In the genomic region with DNA sequence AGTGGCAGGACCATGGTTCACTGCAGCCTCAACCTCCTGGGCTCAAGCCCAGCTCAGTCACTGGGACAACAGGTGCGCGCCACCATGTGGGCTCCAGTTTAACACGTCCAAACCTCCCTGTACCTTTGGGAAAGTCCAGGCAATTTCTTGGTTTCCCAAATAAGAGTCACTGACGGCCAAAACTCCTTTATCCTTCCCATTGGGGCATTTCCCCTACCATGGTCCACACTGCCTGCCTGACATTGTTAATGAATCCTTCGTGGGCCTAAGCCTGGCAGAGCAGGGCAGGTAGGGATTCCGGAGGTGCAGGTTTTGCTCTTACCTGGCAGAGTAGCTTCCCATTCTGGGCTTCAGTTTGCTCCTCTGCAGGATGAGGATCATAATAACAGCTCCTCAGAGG, we compare ENCODE assay signal across 18 cellular contexts.
DNase-seq lines count a peak whose midpoint lies in the region; ATAC-seq and TF ChIP-seq lines count a peak whose summit lies in the region.
"Had no signal": no experiment of that assay in that cellular context is flagged by ENCODE, and none has a peak within 500 bp of the region (broad histone marks: within the 10 kb centered on the region; RNA-seq: fewer than 3 reads in every experiment).

No MANE protein-coding gene starts in this region.

- intact Hi-C loops in activated T-helper 2 cell treated with anti-CD3 and anti-CD28 coated beads, Interferon-gamma antibody, Interleukin-2, Interleukin-4, amounts not matched to agents 10 μg/mL and 5 μg/mL and 100 μg/mL, durations not matched to agents 14 hours and 24 hours and 36 hours (cut with micrococcal nuclease), result loop anchor here (2.0 to 10.0 kb wide), 4 partner anchors 222 to 560 kb away; no protein-coding TSS in a partner anchor
- intact Hi-C loops in dorsolateral prefrontal cortex (cut with DNase I), result loop anchor here in 1 of 2 donors (5.0 kb wide), 1 partner anchor 258 kb away; no protein-coding TSS in a partner anchor

- POLR2A ChIA-PET in activated CD4-positive, alpha-beta T cell treated with anti-CD3 and anti-CD28 coated beads, Interleukin-2, amount 10 ng/mL, durations not matched to agents 7 days and 5 days (lab: Charles Lee), result interaction anchor here (1.6 kb wide), 1 partner anchor 166 kb away, joined by 4 read pairs; no protein-coding TSS in a partner anchor
- POLR2A ChIA-PET in GM10248 (lab: Yijun Ruan, JAX), result interaction anchor here (0.5 to 2.0 kb wide), 4 partner anchors 9 to 40 kb away, joined by 3 to 5 read pairs (median 4); no protein-coding TSS in a partner anchor
- POLR2A ChIA-PET in naive thymus-derived CD8-positive, alpha-beta T cell (lab: Charles Lee), result interaction anchor here (0.6 to 5.6 kb wide), 16 partner anchors 10 to 235 kb away, joined by 3 to 60 read pairs (median 8); a partner anchor contains a TSS

- no peaks in the 10 kb centered on the region for H3K9me3 Mint-ChIP-seq in activated CD4-positive, alpha-beta T cell treated with anti-CD3 and anti-CD28 coated beads, Interleukin-2, amount 10 ng/mL, durations not matched to agents 7 days and 5 days
- no peaks in the 10 kb centered on the region for H3K9me3 Mint-ChIP-seq in activated T-helper 2 cell treated with anti-CD3 and anti-CD28 coated beads, Interferon-gamma antibody, Interleukin-2, Interleukin-4, amounts not matched to agents 10 μg/mL and 5 μg/mL and 100 μg/mL, durations not matched to agents 14 hours and 24 hours and 36 hours
- H3K9me3 Mint-ChIP-seq in naive thymus-derived CD8-positive, alpha-beta T cell, result no peaks in the 10 kb centered on the region

- TF ChIP-seq CTCF in GM10248 (IDR thresholded peaks at IDR 0.05; ENCODE audit: control extremely low read depth, extremely low read depth, low read depth, missing control alignments) (peak; percentile 26), dorsolateral prefrontal cortex (IDR thresholded peaks at IDR 0.05 in 54 of 56, conservative IDR thresholded peaks at IDR 0.05 in 2 of 56; ENCODE audit: low read depth in 1 of 56, partially characterized antibody in 56 of 56) (no peak)

- H3K4me1 Mint-ChIP-seq in activated CD4-positive, alpha-beta T cell treated with anti-CD3 and anti-CD28 coated beads, Interleukin-2, amount 10 ng/mL, durations not matched to agents 7 days and 5 days, result peaks cover 79% of the 10 kb centered on the region
- peaks cover 69% of the 10 kb centered on the region for H3K4me1 Mint-ChIP-seq in activated T-helper 2 cell treated with anti-CD3 and anti-CD28 coated beads, Interferon-gamma antibody, Interleukin-2, Interleukin-4, amounts not matched to agents 10 μg/mL and 5 μg/mL and 100 μg/mL, durations not matched to agents 14 hours and 24 hours and 36 hours (ENCODE audit: low read depth)
- peaks cover 29 to 74% (median 66%) of the 10 kb centered on the region in 4 donors for H3K4me1 Mint-ChIP-seq in naive thymus-derived CD8-positive, alpha-beta T cell

- no peak for DNase-seq in activated CD4-positive, alpha-beta T cell treated with anti-CD3 and anti-CD28 coated beads, Interleukin-2, amount 10 ng/mL, durations not matched to agents 7 days and 5 days
- no peak for DNase-seq in activated CD4-positive, alpha-beta T cell treated with anti-CD3 and anti-CD28 coated beads, Interleukin-2, amount 50 U/mL, for 1 hour
- DNase-seq in GM10248 (ENCODE audit: extremely low spot score) (no peak), NCI-H510A (lab: John Stamatoyannopoulos, UW) (no peak), dorsolateral prefrontal cortex (no peak)
- DNase-seq in activated T-helper 2 cell treated with anti-CD3 and anti-CD28 coated beads, Interferon-gamma antibody, Interleukin-2, Interleukin-4, amounts not matched to agents 10 μg/mL and 5 μg/mL and 100 μg/mL, durations not matched to agents 14 hours and 24 hours and 36 hours (ENCODE audit: low spot score), result no peak
- DNase-seq in naive thymus-derived CD8-positive, alpha-beta T cell, result no peak
- DNase-seq: anterior cingulate cortex, BE2C, EL, gastrocnemius medialis, MG63, NCI-H146, NCI-H2171 treated with DMSO at 0.1 percent for 48 hours, NCI-H526 treated with DMSO at 0.1 percent for 48 hours, occipital lobe had no signal

- H3K4me3 ChIP-seq in dorsolateral prefrontal cortex, result no peak overlapping the region
- H3K4me3 ChIP-seq: gastrocnemius medialis, lung, MG63 had no signal

- H3K27ac ChIP-seq in dorsolateral prefrontal cortex, result no peak overlapping the region
- H3K27ac ChIP-seq: gastrocnemius medialis had no signal

- no peak for ATAC-seq in naive thymus-derived CD8-positive, alpha-beta T cell
- no peak for ATAC-seq in HG02885 (IDR thresholded peaks at IDR 0.05; ENCODE audit: poor library complexity, unreplicated experiment)
- ATAC-seq: gastrocnemius medialis had no signal

- H3K4me3 Mint-ChIP-seq in activated CD4-positive, alpha-beta T cell treated with anti-CD3 and anti-CD28 coated beads, Interleukin-2, amount 10 ng/mL, durations not matched to agents 7 days and 5 days, result no peak overlapping the region
- peak overlapping the region; percentile 62 for H3K4me3 Mint-ChIP-seq in activated T-helper 2 cell treated with anti-CD3 and anti-CD28 coated beads, Interferon-gamma antibody, Interleukin-2, Interleukin-4, amounts not matched to agents 10 μg/mL and 5 μg/mL and 100 μg/mL, durations not matched to agents 14 hours and 24 hours and 36 hours (ENCODE audit: low read depth)
- peak overlapping the region in 6 of 10 donors; percentile 28 to 65 (median 46) for H3K4me3 Mint-ChIP-seq in naive thymus-derived CD8-positive, alpha-beta T cell

- H3K36me3 Mint-ChIP-seq in activated CD4-positive, alpha-beta T cell treated with anti-CD3 and anti-CD28 coated beads, Interleukin-2, amount 10 ng/mL, durations not matched to agents 7 days and 5 days (ENCODE audit: low read depth), result no peaks in the 10 kb centered on the region
- H3K36me3 Mint-ChIP-seq in activated T-helper 2 cell treated with anti-CD3 and anti-CD28 coated beads, Interferon-gamma antibody, Interleukin-2, Interleukin-4, amounts not matched to agents 10 μg/mL and 5 μg/mL and 100 μg/mL, durations not matched to agents 14 hours and 24 hours and 36 hours (ENCODE audit: low read depth), result no peaks in the 10 kb centered on the region
- H3K36me3 Mint-ChIP-seq in naive thymus-derived CD8-positive, alpha-beta T cell, result no peaks in the 10 kb centered on the region

- peaks cover 0 to 3% (median 0%) of the 10 kb centered on the region in 45 donors for H3K27me3 ChIP-seq in dorsolateral prefrontal cortex
- H3K27me3 ChIP-seq: gastrocnemius medialis had no signal

- H3K27ac Mint-ChIP-seq in activated CD4-positive, alpha-beta T cell treated with anti-CD3 and anti-CD28 coated beads, Interleukin-2, amount 10 ng/mL, durations not matched to agents 7 days and 5 days, result peak overlapping the region; percentile 80
- H3K27ac Mint-ChIP-seq in activated T-helper 2 cell treated with anti-CD3 and anti-CD28 coated beads, Interferon-gamma antibody, Interleukin-2, Interleukin-4, amounts not matched to agents 10 μg/mL and 5 μg/mL and 100 μg/mL, durations not matched to agents 14 hours and 24 hours and 36 hours, result peak overlapping the region; percentile 96
- peak overlapping the region; percentile 87 to 98 (median 95) for H3K27ac Mint-ChIP-seq in naive thymus-derived CD8-positive, alpha-beta T cell

- CTCF ChIA-PET in activated CD4-positive, alpha-beta T cell treated with anti-CD3 and anti-CD28 coated beads, Interleukin-2, amount 10 ng/mL, durations not matched to agents 7 days and 5 days (lab: Charles Lee), result interaction anchor here (0.6 to 4.9 kb wide), 20 partner anchors 14 to 259 kb away, joined by 3 to 109 read pairs (median 8); no protein-coding TSS in a partner anchor
- CTCF ChIA-PET in GM10248 (lab: Yijun Ruan, JAX), result interaction anchor here (0.8 to 8.7 kb wide), 21 partner anchors 12 to 1076 kb away, joined by 3 to 450 read pairs (median 12); a partner anchor contains a TSS

- H3K27me3 Mint-ChIP-seq in activated CD4-positive, alpha-beta T cell treated with anti-CD3 and anti-CD28 coated beads, Interleukin-2, amount 10 ng/mL, durations not matched to agents 7 days and 5 days, result peaks cover 7% of the 10 kb centered on the region
- peaks cover 13% of the 10 kb centered on the region for H3K27me3 Mint-ChIP-seq in activated T-helper 2 cell treated with anti-CD3 and anti-CD28 coated beads, Interferon-gamma antibody, Interleukin-2, Interleukin-4, amounts not matched to agents 10 μg/mL and 5 μg/mL and 100 μg/mL, durations not matched to agents 14 hours and 24 hours and 36 hours (ENCODE audit: low read depth)
- no peaks in the 10 kb centered on the region for H3K27me3 Mint-ChIP-seq in naive thymus-derived CD8-positive, alpha-beta T cell
